Comparison of ENCODE assay signal across 8 cellular contexts in the genomic region with DNA sequence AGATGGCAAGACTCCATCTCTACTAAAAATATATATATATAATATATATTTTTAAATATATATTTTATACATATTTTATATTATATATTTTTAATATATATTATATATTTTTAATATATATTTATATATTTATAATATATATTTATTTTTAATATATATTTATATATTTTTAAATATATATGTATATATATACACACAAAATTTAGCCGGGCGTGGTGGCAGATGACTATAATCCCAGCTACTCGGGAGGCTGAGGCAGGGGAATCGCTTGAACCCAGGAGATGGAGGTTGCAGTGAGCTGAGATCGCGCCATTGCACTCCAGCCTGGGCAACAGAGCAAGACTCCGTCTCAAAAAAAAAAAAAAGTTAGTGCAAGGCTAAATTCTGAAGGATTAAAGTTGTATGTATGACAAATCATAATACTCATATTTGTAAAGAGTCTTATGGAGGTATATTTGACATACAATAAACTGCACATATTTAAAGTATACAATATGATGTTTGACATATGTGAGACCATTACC. TPM values are rescaled to one million over a fixed set of nuclear protein-coding genes. Genes with fewer than 3 reads are reported as not detected.
A peak's percentile ranks its signal among the peaks of the same experiment; 100 is the strongest.
DNase-seq lines count a peak whose midpoint lies in the region; ATAC-seq and TF ChIP-seq lines count a peak whose summit lies in the region.

No MANE protein-coding gene starts in this region.

- no peak for TF ChIP-seq CTCF in C4-2B (conservative IDR thresholded peaks at IDR 0.05)
- no peak for TF ChIP-seq CTCF in MM.1S (IDR thresholded peaks at IDR 0.05; ENCODE audit: low read length)
- no peak for TF ChIP-seq CTCF in coronary artery (IDR thresholded peaks at IDR 0.05)
- TF ChIP-seq CTCF in neutrophil (IDR thresholded peaks at IDR 0.05), result no peak

- no peak for DNase-seq in MM.1S
- no peak for DNase-seq in coronary artery (ENCODE audit: low spot score)
- no peak for DNase-seq in iPS-NIHi11 (ENCODE audit: low spot score)
- no peak for DNase-seq in NCI-H69 (lab: John Stamatoyannopoulos, UW)
- DNase-seq in left lobe of liver (ENCODE audit: low spot score), result no peak

- no peaks in the 10 kb centered on the region for H3K9me2 ChIP-seq in MM.1S (replicated peaks; ENCODE audit: insufficient read depth, low read length)

- H3K4me3 ChIP-seq in MM.1S (ENCODE audit: low read length) (peak overlapping the region; percentile 84; the same call in 1 of the 2 replicates), coronary artery (peak overlapping the region; percentile 78), neutrophil (ENCODE audit: low read depth in 1 of 2, low read length in 1 of 2) (peak overlapping the region; percentile 80 to 86)

- H2AFZ ChIP-seq in MM.1S (ENCODE audit: low read length), result no peak overlapping the region

- H4K20me1 ChIP-seq in MM.1S (ENCODE audit: insufficient read depth, low read length), result no peaks in the 10 kb centered on the region

- H3K4me2 ChIP-seq in MM.1S (ENCODE audit: low read depth, low read length), result peak overlapping the region; percentile 92; the same call in 1 of the 2 replicates

- peak overlapping the region; percentile 80; the same call in 1 of the 2 replicates for H3K9ac ChIP-seq in MM.1S (ENCODE audit: low read length)

- H3F3A ChIP-seq in MM.1S (ENCODE audit: insufficient read depth, low read length), result peaks cover 41% of the 10 kb centered on the region

- peak overlapping the region; percentile 95 for H3K27ac ChIP-seq in C4-2B
- H3K27ac ChIP-seq in MM.1S (ENCODE audit: low read length), result peak overlapping the region; percentile 82; the same call in 1 of the 2 replicates
- peak overlapping the region; percentile 74 to 95 for H3K27ac ChIP-seq in coronary artery
- peak overlapping the region; percentile 80 for H3K27ac ChIP-seq in neutrophil

- no peaks in the 10 kb centered on the region for H3K9me3 ChIP-seq in MM.1S (replicated peaks; ENCODE audit: insufficient read depth, low read length)
- no peaks in the 10 kb centered on the region for H3K9me3 ChIP-seq in neutrophil

- H3K27me3 ChIP-seq in MM.1S (replicated peaks; ENCODE audit: insufficient read depth, low read length) (no peaks in the 10 kb centered on the region), neutrophil (no peaks in the 10 kb centered on the region)

- H3K79me2 ChIP-seq in MM.1S (ENCODE audit: low read length), result peaks cover 36% of the 10 kb centered on the region

- peaks cover 5% of the 10 kb centered on the region; the same call in 1 of the 2 replicates for H3K4me1 ChIP-seq in MM.1S (ENCODE audit: low read length)
- H3K4me1 ChIP-seq in neutrophil (ENCODE audit: control insufficient read depth in 1 of 2, insufficient read depth in 1 of 2, low read depth in 1 of 2, low read length in 1 of 2), result peaks cover 13 to 16% of the 10 kb centered on the region in 2 experiments

- no peak for ATAC-seq in HG02885 (IDR thresholded peaks at IDR 0.05; ENCODE audit: poor library complexity, unreplicated experiment)
- ATAC-seq in left lobe of liver, result no peak

- H3K36me3 ChIP-seq in MM.1S (replicated peaks; ENCODE audit: insufficient read depth, low read length) (no peaks in the 10 kb centered on the region), neutrophil (peaks cover 13% of the 10 kb centered on the region)

RNA-seq across cellular contexts. Expression of a gene that starts 7.7 kb away (rescaled TPM):
- 7.0 TPM for total RNA-seq in left lobe of liver

RNA-seq across cellular contexts. Expression of a gene that starts 27.7 kb away (rescaled TPM):
- total RNA-seq in left lobe of liver, result 617 TPM
